In the genomic region with DNA sequence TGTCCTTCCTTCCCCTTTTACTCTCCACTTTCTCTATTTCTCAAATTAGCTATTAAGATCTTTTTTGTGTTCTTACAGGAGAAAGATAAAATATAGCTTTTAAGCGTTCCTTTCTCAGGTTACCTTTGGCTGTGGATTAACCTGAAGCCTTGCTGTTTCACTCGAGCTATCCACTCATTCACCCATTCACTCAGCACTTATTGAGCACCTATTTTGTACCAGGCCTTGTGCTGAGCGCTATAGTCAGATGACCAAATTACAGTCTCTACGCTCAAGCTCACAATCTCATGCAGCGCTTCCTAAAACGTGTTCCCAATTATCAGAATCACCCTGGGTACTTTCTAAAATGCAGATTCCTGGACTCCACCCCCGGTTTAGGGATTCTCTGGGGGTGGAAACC, we compare ENCODE assay signal across 11 cellular contexts. TPM values are rescaled to one million over a fixed set of nuclear protein-coding genes. Genes with fewer than 3 reads are reported as not detected.
DNase-seq lines count a peak whose midpoint lies in the region; ATAC-seq and TF ChIP-seq lines count a peak whose summit lies in the region.
"Had no signal": no experiment of that assay in that cellular context is flagged by ENCODE, and none has a peak within 500 bp of the region (broad histone marks: within the 10 kb centered on the region; RNA-seq: fewer than 3 reads in every experiment).

No MANE protein-coding gene starts in this region.

- TF ChIP-seq CTCF in activated B cell treated with CpG ODN at 0.5 μM for 24 hours (IDR thresholded peaks at IDR 0.05), result no peak

- H3K4me3 ChIP-seq in iPS-18c (ENCODE audit: insufficient read depth, low read depth, low read length), result peak overlapping the region; percentile 22; the same call in 1 of the 2 replicates

- H3K27me3 Mint-ChIP-seq in activated naive CD4-positive, alpha-beta T cell treated with anti-CD3 and anti-CD28 coated beads, Interleukin-2, amount 10 ng/mL, durations not matched to agents 7 days and 5 days, result no peaks in the 10 kb centered on the region
- H3K27me3 Mint-ChIP-seq in activated B cell treated with CpG ODN at 0.5 μM for 24 hours, result no peaks in the 10 kb centered on the region
- H3K27me3 Mint-ChIP-seq in stimulated activated naive CD8-positive, alpha-beta T cell treated with anti-CD3 and anti-CD28 coated beads, Interleukin-15, amount 100 ng/mL, for 72 hours, result no peaks in the 10 kb centered on the region

- no peaks in the 10 kb centered on the region for H3K36me3 Mint-ChIP-seq in activated naive CD4-positive, alpha-beta T cell treated with anti-CD3 and anti-CD28 coated beads, Interleukin-2, amount 10 ng/mL, durations not matched to agents 7 days and 5 days
- H3K36me3 Mint-ChIP-seq in activated B cell treated with CpG ODN at 0.5 μM for 24 hours (ENCODE audit: low read depth), result peaks cover 4% of the 10 kb centered on the region

- DNase-seq in activated naive CD4-positive, alpha-beta T cell treated with anti-CD3 and anti-CD28 coated beads, Interleukin-2, amount 10 ng/mL, durations not matched to agents 7 days and 5 days, result no peak
- no peak for DNase-seq in activated naive CD4-positive, alpha-beta T cell treated with Interleukin-2 at 50 U/mL for 16 hours
- DNase-seq in activated B cell treated with CpG ODN at 0.5 μM for 24 hours, result no peak
- no peak for DNase-seq in stimulated activated naive CD8-positive, alpha-beta T cell treated with anti-CD3 and anti-CD28 coated beads, Interleukin-15, amount 100 ng/mL, for 72 hours
- no peak for DNase-seq in RPMI8226
- DNase-seq in H4 (ENCODE audit: low spot score), result no peak
- no peak for DNase-seq in KG1 (lab: John Stamatoyannopoulos, UW)
- DNase-seq: NCI-H1048, Peyer's patch had no signal

- intact Hi-C loops in activated B cell treated with CpG ODN at 0.5 μM for 24 hours (cut with micrococcal nuclease), result loop anchor here (2.0 kb wide), 5 partner anchors 37 to 501 kb away; a partner anchor contains a TSS

- H3K27ac Mint-ChIP-seq in activated naive CD4-positive, alpha-beta T cell treated with anti-CD3 and anti-CD28 coated beads, Interleukin-2, amount 10 ng/mL, durations not matched to agents 7 days and 5 days, result peak overlapping the region; percentile 96
- no peak overlapping the region for H3K27ac Mint-ChIP-seq in activated B cell treated with CpG ODN at 0.5 μM for 24 hours
- peak overlapping the region in 1 of 2 donors; percentile 99 for H3K27ac Mint-ChIP-seq in stimulated activated naive CD8-positive, alpha-beta T cell treated with anti-CD3 and anti-CD28 coated beads, Interleukin-15, amount 100 ng/mL, for 72 hours

- H3K9me3 Mint-ChIP-seq in activated naive CD4-positive, alpha-beta T cell treated with anti-CD3 and anti-CD28 coated beads, Interleukin-2, amount 10 ng/mL, durations not matched to agents 7 days and 5 days, result no peaks in the 10 kb centered on the region
- H3K9me3 Mint-ChIP-seq in activated B cell treated with CpG ODN at 0.5 μM for 24 hours, result no peaks in the 10 kb centered on the region
- H3K9me3 Mint-ChIP-seq in stimulated activated naive CD8-positive, alpha-beta T cell treated with anti-CD3 and anti-CD28 coated beads, Interleukin-15, amount 100 ng/mL, for 72 hours, result no peaks in the 10 kb centered on the region

- POLR2A ChIA-PET in activated B cell treated with CpG ODN at 0.5 μM for 24 hours (lab: Charles Lee), result interaction anchor here (0.6 to 2.8 kb wide), 8 partner anchors 42 to 500 kb away, joined by 3 to 24 read pairs (median 4); a partner anchor contains a TSS

- CTCF ChIA-PET in activated naive CD4-positive, alpha-beta T cell treated with anti-CD3 and anti-CD28 coated beads, Interleukin-2, amount 10 ng/mL, durations not matched to agents 7 days and 5 days (lab: Charles Lee), result interaction anchor here (0.6 to 3.5 kb wide), 10 partner anchors 8 to 1433 kb away, joined by 3 to 15 read pairs (median 4); no protein-coding TSS in a partner anchor
- CTCF ChIA-PET in activated B cell treated with CpG ODN at 0.5 μM for 24 hours (lab: Charles Lee), result no interaction called here

- H3K4me3 Mint-ChIP-seq in activated naive CD4-positive, alpha-beta T cell treated with anti-CD3 and anti-CD28 coated beads, Interleukin-2, amount 10 ng/mL, durations not matched to agents 7 days and 5 days, result peak overlapping the region; percentile 91
- H3K4me3 Mint-ChIP-seq in activated B cell treated with CpG ODN at 0.5 μM for 24 hours, result peak overlapping the region; percentile 93
- H3K4me3 Mint-ChIP-seq in stimulated activated naive CD8-positive, alpha-beta T cell treated with anti-CD3 and anti-CD28 coated beads, Interleukin-15, amount 100 ng/mL, for 72 hours, result peak overlapping the region; percentile 91 to 93

- no peak for ATAC-seq in activated B cell treated with CpG ODN at 0.5 μM for 24 hours (ENCODE audit: low read depth)
- no peak for ATAC-seq in stimulated activated naive CD8-positive, alpha-beta T cell treated with anti-CD3 and anti-CD28 coated beads, Interleukin-15, amount 100 ng/mL, for 72 hours

- H3K9me3 ChIP-seq in iPS-18c (ENCODE audit: control insufficient read depth, insufficient read depth, low read length), result no peaks in the 10 kb centered on the region
- H3K9me3 ChIP-seq: Peyer's patch had no signal

- peaks cover 28% of the 10 kb centered on the region for H3K4me1 Mint-ChIP-seq in activated naive CD4-positive, alpha-beta T cell treated with anti-CD3 and anti-CD28 coated beads, Interleukin-2, amount 10 ng/mL, durations not matched to agents 7 days and 5 days
- H3K4me1 Mint-ChIP-seq in activated B cell treated with CpG ODN at 0.5 μM for 24 hours, result peaks cover 12% of the 10 kb centered on the region
- peaks cover 40% of the 10 kb centered on the region for H3K4me1 Mint-ChIP-seq in stimulated activated naive CD8-positive, alpha-beta T cell treated with anti-CD3 and anti-CD28 coated beads, Interleukin-15, amount 100 ng/mL, for 72 hours

RNA-seq across cellular contexts. Expression of a gene that starts 1.8 kb away (rescaled TPM):
- total RNA-seq in activated B cell treated with CpG ODN at 0.5 μM for 24 hours, result 49.6 and 54.7 TPM in 2 replicates
- 11.5 and 15.3 TPM in 2 replicates for total RNA-seq in H4 (2014; rRNA removed; shearing (Covaris generic))

RNA-seq across cellular contexts. Expression of a gene that starts 15.6 kb away (rescaled TPM):
- total RNA-seq in activated B cell treated with CpG ODN at 0.5 μM for 24 hours, result not detected in 2 replicates
- 0.08 and 0.23 TPM in 2 replicates for total RNA-seq in H4 (2014; rRNA removed; shearing (Covaris generic))
- total RNA-seq: left lobe of liver, Peyer's patch had no signal

RNA-seq across cellular contexts. Expression of a gene that starts 41.9 kb away (rescaled TPM):
- 52.9 and 58.3 TPM in 2 replicates for total RNA-seq in activated B cell treated with CpG ODN at 0.5 μM for 24 hours
- 19.0 and 22.2 TPM in 2 replicates for total RNA-seq in H4 (2014; rRNA removed; shearing (Covaris generic))
